Comparison of ENCODE assay signal across 1 cellular context in the genomic region with DNA sequence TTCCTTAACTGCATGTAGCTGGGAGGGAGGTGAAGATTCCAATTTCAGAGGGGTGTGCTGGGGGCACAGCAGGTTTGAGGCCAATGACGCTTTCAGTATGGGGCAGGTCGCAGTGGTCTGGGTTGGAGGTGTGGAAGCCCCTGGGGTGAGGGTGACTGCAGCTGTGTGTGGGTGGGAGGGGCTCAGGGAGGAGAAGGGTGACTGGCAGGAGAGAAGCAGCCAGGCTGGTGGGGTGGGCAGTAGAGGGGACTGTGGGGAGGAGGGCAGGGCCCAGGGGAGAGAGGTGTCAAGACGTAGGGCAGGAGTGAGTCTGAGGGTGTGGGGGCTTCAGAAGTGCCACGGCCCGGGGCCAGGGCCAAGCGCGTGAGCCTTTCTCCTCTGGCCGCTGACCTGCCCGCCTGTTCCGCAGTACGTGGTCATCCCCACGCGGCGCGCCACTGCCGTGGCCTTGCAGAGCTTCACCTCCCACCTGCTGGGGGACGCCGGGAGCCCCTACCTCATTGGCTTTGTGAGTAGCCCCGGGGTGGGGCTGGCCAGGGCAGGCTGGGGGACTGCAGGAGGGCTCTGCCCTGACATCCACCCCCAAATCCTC.
TF ChIP-seq lines count a peak whose summit lies in the region.

No MANE protein-coding gene starts in this region.

TF ChIP-seq in HepG2, 621 proteins besides CTCF, POLR2A, EP300 and RAD21:
- peak; percentile 14 for TF ChIP-seq POLR2G (IDR thresholded peaks at IDR 0.05; ENCODE audit: low read depth, low read length)
- no peak for TF ChIP-seq RELA (CRISPR knock-in tag; IDR thresholded peaks at IDR 0.05)
- peak; percentile 86 for TF ChIP-seq AGO2 (optimal IDR thresholded peaks at IDR 0.05; ENCODE audit: low read depth, low read length)
- peak; percentile 28 for TF ChIP-seq KDM2A (CRISPR knock-in tag; IDR thresholded peaks at IDR 0.05; ENCODE audit: borderline replicate concordance, low read depth)
- TF ChIP-seq, protein P1, sequence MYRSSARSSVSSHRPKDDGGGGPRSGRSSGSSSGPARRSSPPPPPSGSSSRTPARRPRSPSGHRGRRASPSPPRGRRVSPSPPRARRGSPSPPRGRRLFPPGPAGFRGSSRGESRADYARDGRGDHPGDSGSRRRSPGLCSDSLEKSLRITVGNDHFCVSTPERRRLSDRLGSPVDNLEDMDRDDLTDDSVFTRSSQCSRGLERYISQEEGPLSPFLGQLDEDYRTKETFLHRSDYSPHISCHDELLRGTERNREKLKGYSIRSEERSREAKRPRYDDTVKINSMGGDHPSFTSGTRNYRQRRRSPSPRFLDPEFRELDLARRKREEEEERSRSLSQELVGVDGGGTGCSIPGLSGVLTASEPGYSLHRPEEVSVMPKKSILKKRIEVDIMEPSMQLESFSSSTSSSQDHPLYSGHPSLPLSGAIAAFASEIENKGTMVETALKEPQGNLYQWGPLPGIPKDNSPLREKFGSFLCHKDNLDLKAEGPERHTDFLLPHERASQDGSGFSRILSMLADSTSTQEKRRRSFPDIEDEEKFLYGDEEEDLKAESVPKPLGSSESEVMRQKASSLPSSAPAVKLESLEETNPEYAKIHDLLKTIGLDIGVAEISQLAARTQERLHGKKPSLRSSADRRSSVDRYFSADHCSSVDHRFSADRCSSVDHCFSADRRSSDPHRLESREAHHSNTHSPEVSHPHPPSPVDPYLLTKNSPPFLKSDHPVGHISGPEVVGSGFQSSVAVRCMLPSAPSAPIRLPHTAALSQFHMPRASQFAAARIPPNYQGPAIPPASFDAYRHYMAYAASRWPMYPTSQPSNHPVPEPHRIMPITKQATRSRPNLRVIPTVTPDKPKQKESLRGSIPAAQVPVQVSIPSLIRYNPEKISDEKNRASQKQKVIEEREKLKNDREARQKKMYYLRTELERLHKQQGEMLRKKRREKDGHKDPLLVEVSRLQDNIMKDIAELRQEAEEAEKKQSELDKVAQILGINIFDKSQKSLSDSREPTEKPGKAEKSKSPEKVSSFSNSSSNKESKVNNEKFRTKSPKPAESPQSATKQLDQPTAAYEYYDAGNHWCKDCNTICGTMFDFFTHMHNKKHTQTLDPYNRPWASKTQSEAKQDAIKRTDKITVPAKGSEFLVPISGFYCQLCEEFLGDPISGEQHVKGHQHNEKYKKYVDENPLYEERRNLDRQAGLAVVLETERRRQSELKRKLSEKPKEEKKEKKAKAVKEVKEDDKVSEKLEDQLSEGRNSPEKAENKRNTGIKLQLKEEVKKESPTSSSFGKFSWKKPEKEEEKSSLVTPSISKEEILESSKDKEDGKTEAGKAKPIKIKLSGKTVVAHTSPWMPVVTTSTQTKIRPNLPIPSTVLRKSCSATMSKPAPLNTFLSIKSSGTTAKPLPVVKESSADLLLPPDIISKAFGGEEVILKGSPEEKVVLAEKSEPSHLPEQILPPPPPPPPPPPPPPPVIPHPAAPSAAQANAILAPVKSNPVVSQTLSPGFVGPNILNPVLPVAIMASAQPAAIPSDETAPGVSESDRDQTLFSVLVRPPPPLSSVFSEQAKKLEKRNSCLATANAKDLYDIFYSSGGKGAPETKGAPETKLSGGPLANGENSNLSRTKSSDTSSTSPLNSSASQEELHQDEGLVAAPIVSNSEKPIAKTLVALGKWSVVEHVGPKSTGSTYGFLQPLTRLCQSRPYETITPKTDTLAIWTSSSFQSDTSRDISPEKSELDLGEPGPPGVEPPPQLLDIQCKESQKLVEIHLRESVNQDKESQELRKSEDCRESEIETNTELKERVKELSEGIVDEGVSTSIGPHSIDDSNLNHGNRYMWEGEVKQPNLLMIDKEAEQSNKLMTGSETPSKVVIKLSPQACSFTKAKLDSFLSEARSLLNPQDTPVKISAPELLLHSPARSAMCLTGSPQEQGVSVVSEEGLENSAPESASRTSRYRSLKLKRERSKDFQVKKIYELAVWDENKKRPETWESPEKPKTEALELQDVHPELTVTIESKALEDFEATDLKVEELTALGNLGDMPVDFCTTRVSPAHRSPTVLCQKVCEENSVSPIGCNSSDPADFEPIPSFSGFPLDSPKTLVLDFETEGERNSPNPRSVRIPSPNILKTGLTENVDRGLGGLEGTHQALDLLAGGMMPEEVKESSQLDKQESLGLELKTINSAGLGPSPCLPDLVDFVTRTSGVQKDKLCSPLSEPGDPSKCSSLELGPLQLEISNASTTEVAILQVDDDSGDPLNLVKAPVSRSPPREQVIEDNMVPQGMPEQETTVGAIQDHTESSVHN (CRISPR knock-in tag; IDR thresholded peaks at IDR 0.05), result no peak
- TF ChIP-seq AKAP8 (CRISPR knock-in tag; IDR thresholded peaks at IDR 0.05), result peak; percentile 51; the same call in 1 of the 2 replicates
